ENCODE assay signal across 10 cellular contexts in the genomic region with DNA sequence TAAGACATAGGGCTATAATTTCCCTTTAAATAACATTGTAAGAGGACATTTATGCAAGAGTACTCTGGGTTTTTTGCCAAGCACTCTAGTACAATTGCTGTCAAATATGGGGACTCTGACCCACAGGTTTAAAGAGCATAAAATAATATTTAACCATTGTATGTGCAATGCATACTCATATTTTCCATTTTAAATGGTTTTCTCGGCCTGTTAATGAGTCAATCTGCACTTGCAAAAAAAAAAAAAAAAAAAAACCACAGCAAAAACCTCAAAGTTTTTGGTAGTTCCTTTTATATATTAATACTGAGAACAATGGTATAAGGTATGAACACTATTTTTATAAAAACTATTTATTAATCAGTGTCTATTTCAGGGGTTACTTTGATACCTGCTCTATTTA.
DNase-seq lines count a peak whose midpoint lies in the region; ATAC-seq and TF ChIP-seq lines count a peak whose summit lies in the region.
"Had no signal": no experiment of that assay in that cellular context is flagged by ENCODE, and none has a peak within 500 bp of the region (broad histone marks: within the 10 kb centered on the region; RNA-seq: fewer than 3 reads in every experiment).

No MANE protein-coding gene starts in this region.

- no peaks in the 10 kb centered on the region for H4K20me1 ChIP-seq in GM23338 (replicated peaks; ENCODE audit: insufficient read depth)

- peaks cover 3% of the 10 kb centered on the region for H3K36me3 Mint-ChIP-seq in activated naive CD4-positive, alpha-beta T cell treated with anti-CD3 and anti-CD28 coated beads, Interleukin-2, amount 50 U/mL, for 24 hours
- no peaks in the 10 kb centered on the region for H3K36me3 Mint-ChIP-seq in activated naive CD4-positive, alpha-beta T cell treated with anti-CD3 and anti-CD28 coated beads for 36 hours (ENCODE audit: low read depth)
- H3K36me3 Mint-ChIP-seq in stimulated activated naive CD8-positive, alpha-beta T cell treated with anti-CD3 and anti-CD28 coated beads, Interleukin-15, Interleukin-2, amounts not matched to agents 100 ng/mL and 50 ng/mL, for 24 hours (ENCODE audit: low read depth) = peaks cover 9% of the 10 kb centered on the region
- H3K36me3 Mint-ChIP-seq in GM23338 (ENCODE audit: low read depth) = no peaks in the 10 kb centered on the region; the same call in 2 of the 3 replicates

- H3K9me3 Mint-ChIP-seq in activated naive CD4-positive, alpha-beta T cell treated with anti-CD3 and anti-CD28 coated beads, Interleukin-2, amount 50 U/mL, for 24 hours = peaks cover 6% of the 10 kb centered on the region
- H3K9me3 Mint-ChIP-seq in activated naive CD4-positive, alpha-beta T cell treated with anti-CD3 and anti-CD28 coated beads for 36 hours = no peaks in the 10 kb centered on the region
- H3K9me3 Mint-ChIP-seq in stimulated activated naive CD8-positive, alpha-beta T cell treated with anti-CD3 and anti-CD28 coated beads, Interleukin-15, Interleukin-2, amounts not matched to agents 100 ng/mL and 50 ng/mL, for 24 hours = peaks cover 10% of the 10 kb centered on the region
- no peaks in the 10 kb centered on the region; the same call in 2 of the 3 replicates for H3K9me3 Mint-ChIP-seq in GM23338

- no peak for TF ChIP-seq CTCF in GM23338 (conservative IDR thresholded peaks at IDR 0.05; ENCODE audit: low read depth in 2 of 2)

- H3K79me2 ChIP-seq in GM23338 (replicated peaks; ENCODE audit: insufficient read depth) = no peaks in the 10 kb centered on the region

- ATAC-seq in HG02884 (IDR thresholded peaks at IDR 0.05; ENCODE audit: unreplicated experiment) = peak; percentile 51
- no peak for ATAC-seq in GM23338

- H3F3A ChIP-seq in GM23338 (replicated peaks; ENCODE audit: low read depth) = no peaks in the 10 kb centered on the region

- DNase-seq in activated naive CD4-positive, alpha-beta T cell treated with anti-CD3 and anti-CD28 coated beads for 36 hours = no peak
- DNase-seq in NOMO-1 (lab: John Stamatoyannopoulos, UW; ENCODE audit: unreplicated experiment in 2 of 2) = peak; percentile 38 to 63
- no peak for DNase-seq in KG1 (lab: John Stamatoyannopoulos, UW)
- no peak for DNase-seq in ureter (ENCODE audit: low spot score)
- no peak for DNase-seq in GM23338 (ENCODE audit: low spot score)
- DNase-seq: lower lobe of right lung had no signal

- H3K27ac Mint-ChIP-seq in activated naive CD4-positive, alpha-beta T cell treated with anti-CD3 and anti-CD28 coated beads, Interleukin-2, amount 50 U/mL, for 24 hours = peak overlapping the region; percentile 94
- no peak overlapping the region for H3K27ac Mint-ChIP-seq in activated naive CD4-positive, alpha-beta T cell treated with anti-CD3 and anti-CD28 coated beads for 36 hours
- peak overlapping the region; percentile 90 for H3K27ac Mint-ChIP-seq in stimulated activated naive CD8-positive, alpha-beta T cell treated with anti-CD3 and anti-CD28 coated beads, Interleukin-15, Interleukin-2, amounts not matched to agents 100 ng/mL and 50 ng/mL, for 24 hours
- H3K27ac Mint-ChIP-seq in GM23338 = no peak overlapping the region

- H3K4me1 Mint-ChIP-seq in activated naive CD4-positive, alpha-beta T cell treated with anti-CD3 and anti-CD28 coated beads, Interleukin-2, amount 50 U/mL, for 24 hours = peaks cover 73% of the 10 kb centered on the region
- H3K4me1 Mint-ChIP-seq in activated naive CD4-positive, alpha-beta T cell treated with anti-CD3 and anti-CD28 coated beads for 36 hours (ENCODE audit: low read depth) = peaks cover 54% of the 10 kb centered on the region
- H3K4me1 Mint-ChIP-seq in stimulated activated naive CD8-positive, alpha-beta T cell treated with anti-CD3 and anti-CD28 coated beads, Interleukin-15, Interleukin-2, amounts not matched to agents 100 ng/mL and 50 ng/mL, for 24 hours (ENCODE audit: low read depth) = peaks cover 78% of the 10 kb centered on the region
- H3K4me1 Mint-ChIP-seq in GM23338 = peaks cover 13% of the 10 kb centered on the region

- H2AFZ ChIP-seq in GM23338 = no peak overlapping the region

- peak overlapping the region; percentile 24 for H3K4me3 Mint-ChIP-seq in activated naive CD4-positive, alpha-beta T cell treated with anti-CD3 and anti-CD28 coated beads, Interleukin-2, amount 50 U/mL, for 24 hours
- H3K4me3 Mint-ChIP-seq in activated naive CD4-positive, alpha-beta T cell treated with anti-CD3 and anti-CD28 coated beads for 36 hours = no peak overlapping the region
- H3K4me3 Mint-ChIP-seq in stimulated activated naive CD8-positive, alpha-beta T cell treated with anti-CD3 and anti-CD28 coated beads, Interleukin-15, Interleukin-2, amounts not matched to agents 100 ng/mL and 50 ng/mL, for 24 hours = peak overlapping the region; percentile 55
- no peak overlapping the region for H3K4me3 Mint-ChIP-seq in GM23338

- H3K4me1 ChIP-seq in GM23338 (ENCODE audit: insufficient read depth) = peaks cover 17% of the 10 kb centered on the region; the same call in 1 of the 2 replicates
- H3K4me1 ChIP-seq: SJSA1 had no signal

- CTCF ChIA-PET in activated naive CD4-positive, alpha-beta T cell treated with anti-CD3 and anti-CD28 coated beads for 36 hours (lab: Charles Lee) = no interaction called here

- H3K4me2 ChIP-seq in GM23338 = no peak overlapping the region

- H3K27ac ChIP-seq in GM23338 (ENCODE audit: low read depth) = no peak overlapping the region
- H3K27ac ChIP-seq: lower lobe of right lung, SJSA1 had no signal

- H3K27me3 ChIP-seq in GM23338 (ENCODE audit: insufficient read depth) = no peaks in the 10 kb centered on the region
- H3K27me3 ChIP-seq: SJSA1 had no signal

- H3K36me3 ChIP-seq in GM23338 (ENCODE audit: insufficient read depth) = no peaks in the 10 kb centered on the region
- H3K36me3 ChIP-seq: lower lobe of right lung, SJSA1 had no signal

- intact Hi-C loops in activated naive CD4-positive, alpha-beta T cell treated with anti-CD3 and anti-CD28 coated beads for 36 hours (cut with micrococcal nuclease) = loop anchor here (1.0 to 10.0 kb wide), 6 partner anchors 34 to 1912 kb away; partner anchors contain the start of gene BBX

- H3K4me3 ChIP-seq in GM23338 = no peak overlapping the region
- H3K4me3 ChIP-seq: lower lobe of right lung, SJSA1 had no signal

- no peaks in the 10 kb centered on the region for H3K27me3 Mint-ChIP-seq in activated naive CD4-positive, alpha-beta T cell treated with anti-CD3 and anti-CD28 coated beads, Interleukin-2, amount 50 U/mL, for 24 hours
- no peaks in the 10 kb centered on the region for H3K27me3 Mint-ChIP-seq in activated naive CD4-positive, alpha-beta T cell treated with anti-CD3 and anti-CD28 coated beads for 36 hours (ENCODE audit: low read depth)
- no peaks in the 10 kb centered on the region for H3K27me3 Mint-ChIP-seq in stimulated activated naive CD8-positive, alpha-beta T cell treated with anti-CD3 and anti-CD28 coated beads, Interleukin-15, Interleukin-2, amounts not matched to agents 100 ng/mL and 50 ng/mL, for 24 hours
- no peaks in the 10 kb centered on the region for H3K27me3 Mint-ChIP-seq in GM23338 (ENCODE audit: insufficient read depth, low read depth, poor library complexity)

- no peaks in the 10 kb centered on the region; the same call in 1 of the 2 replicates for H3K9me2 ChIP-seq in GM23338 (ENCODE audit: insufficient read depth)

TF ChIP-seq in GM23338, 12 proteins besides CTCF, POLR2A, EP300 and RAD21 (continues in another document):
- TF ChIP-seq ETS1 (IDR thresholded peaks at IDR 0.05) (no peak), EZH2phosphoT487 (IDR thresholded peaks at IDR 0.05; ENCODE audit: unreplicated experiment) (no peak), ZNF114 (CRISPR knock-in tag; IDR thresholded peaks at IDR 0.05) (no peak), POLR2AphosphoS5 (IDR thresholded peaks at IDR 0.05; ENCODE audit: low read depth) (no peak), NANOG (IDR thresholded peaks at IDR 0.05; ENCODE audit: borderline replicate concordance) (no peak), ZNF331 (CRISPR knock-in tag; IDR thresholded peaks at IDR 0.05; ENCODE audit: low read depth) (no peak), JUNB (IDR thresholded peaks at IDR 0.05; ENCODE audit: unreplicated experiment) (no peak)
- TF ChIP-seq, protein P1, sequence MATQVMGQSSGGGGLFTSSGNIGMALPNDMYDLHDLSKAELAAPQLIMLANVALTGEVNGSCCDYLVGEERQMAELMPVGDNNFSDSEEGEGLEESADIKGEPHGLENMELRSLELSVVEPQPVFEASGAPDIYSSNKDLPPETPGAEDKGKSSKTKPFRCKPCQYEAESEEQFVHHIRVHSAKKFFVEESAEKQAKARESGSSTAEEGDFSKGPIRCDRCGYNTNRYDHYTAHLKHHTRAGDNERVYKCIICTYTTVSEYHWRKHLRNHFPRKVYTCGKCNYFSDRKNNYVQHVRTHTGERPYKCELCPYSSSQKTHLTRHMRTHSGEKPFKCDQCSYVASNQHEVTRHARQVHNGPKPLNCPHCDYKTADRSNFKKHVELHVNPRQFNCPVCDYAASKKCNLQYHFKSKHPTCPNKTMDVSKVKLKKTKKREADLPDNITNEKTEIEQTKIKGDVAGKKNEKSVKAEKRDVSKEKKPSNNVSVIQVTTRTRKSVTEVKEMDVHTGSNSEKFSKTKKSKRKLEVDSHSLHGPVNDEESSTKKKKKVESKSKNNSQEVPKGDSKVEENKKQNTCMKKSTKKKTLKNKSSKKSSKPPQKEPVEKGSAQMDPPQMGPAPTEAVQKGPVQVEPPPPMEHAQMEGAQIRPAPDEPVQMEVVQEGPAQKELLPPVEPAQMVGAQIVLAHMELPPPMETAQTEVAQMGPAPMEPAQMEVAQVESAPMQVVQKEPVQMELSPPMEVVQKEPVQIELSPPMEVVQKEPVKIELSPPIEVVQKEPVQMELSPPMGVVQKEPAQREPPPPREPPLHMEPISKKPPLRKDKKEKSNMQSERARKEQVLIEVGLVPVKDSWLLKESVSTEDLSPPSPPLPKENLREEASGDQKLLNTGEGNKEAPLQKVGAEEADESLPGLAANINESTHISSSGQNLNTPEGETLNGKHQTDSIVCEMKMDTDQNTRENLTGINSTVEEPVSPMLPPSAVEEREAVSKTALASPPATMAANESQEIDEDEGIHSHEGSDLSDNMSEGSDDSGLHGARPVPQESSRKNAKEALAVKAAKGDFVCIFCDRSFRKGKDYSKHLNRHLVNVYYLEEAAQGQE (IDR thresholded peaks at IDR 0.05; ENCODE audit: unreplicated experiment) = no peak

Comparison
In these comparisons a context has a peak if more than half of its experiments do, and no peak if none do; other contexts are left out.
1. H3K27ac Mint-ChIP-seq: peak in activated naive CD4-positive, alpha-beta T cell treated with anti-CD3 and anti-CD28 coated beads, Interleukin-2, amount 50 U/mL, for 24 hours (single experiment) and stimulated activated naive CD8-positive, alpha-beta T cell treated with anti-CD3 and anti-CD28 coated beads, Interleukin-15, Interleukin-2, amounts not matched to agents 100 ng/mL and 50 ng/mL, for 24 hours (single experiment); none in activated naive CD4-positive, alpha-beta T cell treated with anti-CD3 and anti-CD28 coated beads for 36 hours (single experiment) and GM23338 (single experiment).
2. H3K4me3 Mint-ChIP-seq: peak in activated naive CD4-positive, alpha-beta T cell treated with anti-CD3 and anti-CD28 coated beads, Interleukin-2, amount 50 U/mL, for 24 hours (single experiment) and stimulated activated naive CD8-positive, alpha-beta T cell treated with anti-CD3 and anti-CD28 coated beads, Interleukin-15, Interleukin-2, amounts not matched to agents 100 ng/mL and 50 ng/mL, for 24 hours (single experiment); none in activated naive CD4-positive, alpha-beta T cell treated with anti-CD3 and anti-CD28 coated beads for 36 hours (single experiment) and GM23338 (single experiment).
3. DNase-seq: peak in NOMO-1 (2 of 2); none in activated naive CD4-positive, alpha-beta T cell treated with anti-CD3 and anti-CD28 coated beads for 36 hours (single experiment), KG1 (single experiment), ureter (single experiment) and GM23338 (single experiment).